In the genomic region with DNA sequence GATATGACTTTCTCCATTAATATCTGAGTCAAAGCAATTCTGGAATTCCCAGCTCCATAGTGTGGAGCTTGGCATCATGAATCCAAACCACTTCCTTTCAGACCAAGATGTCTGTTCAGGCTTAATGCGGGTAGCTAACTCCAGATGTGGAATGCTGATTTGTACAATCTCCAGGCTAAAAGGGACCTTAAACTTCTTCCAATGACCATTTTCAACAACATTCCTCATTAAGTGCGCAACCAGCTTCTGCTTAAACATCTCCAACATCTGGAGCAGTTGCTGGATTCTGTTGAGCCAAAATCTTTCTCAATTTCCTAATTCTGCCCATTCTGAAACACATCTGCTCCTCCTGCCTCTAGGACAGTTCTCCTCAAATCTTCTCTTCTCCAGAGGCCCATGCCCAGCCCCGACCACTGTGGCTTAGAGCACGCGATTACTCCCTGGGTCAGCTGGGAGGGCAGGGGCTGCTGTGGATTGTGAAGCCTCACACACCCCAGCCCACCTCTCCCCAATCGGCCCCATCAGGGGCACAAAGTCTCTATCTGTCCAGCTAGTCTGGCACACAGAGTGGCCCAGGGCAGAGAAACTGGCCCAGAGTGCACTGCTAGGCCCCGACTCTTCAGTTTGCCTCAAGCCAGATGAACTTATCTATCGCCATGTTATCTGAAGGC, we compare ENCODE assay signal across 1 cellular context.
TF ChIP-seq lines count a peak whose summit lies in the region.

No MANE protein-coding gene starts in this region.

TF ChIP-seq in GM12878, 131 proteins besides CTCF, POLR2A, EP300 and RAD21:
- TF ChIP-seq, protein P1, sequence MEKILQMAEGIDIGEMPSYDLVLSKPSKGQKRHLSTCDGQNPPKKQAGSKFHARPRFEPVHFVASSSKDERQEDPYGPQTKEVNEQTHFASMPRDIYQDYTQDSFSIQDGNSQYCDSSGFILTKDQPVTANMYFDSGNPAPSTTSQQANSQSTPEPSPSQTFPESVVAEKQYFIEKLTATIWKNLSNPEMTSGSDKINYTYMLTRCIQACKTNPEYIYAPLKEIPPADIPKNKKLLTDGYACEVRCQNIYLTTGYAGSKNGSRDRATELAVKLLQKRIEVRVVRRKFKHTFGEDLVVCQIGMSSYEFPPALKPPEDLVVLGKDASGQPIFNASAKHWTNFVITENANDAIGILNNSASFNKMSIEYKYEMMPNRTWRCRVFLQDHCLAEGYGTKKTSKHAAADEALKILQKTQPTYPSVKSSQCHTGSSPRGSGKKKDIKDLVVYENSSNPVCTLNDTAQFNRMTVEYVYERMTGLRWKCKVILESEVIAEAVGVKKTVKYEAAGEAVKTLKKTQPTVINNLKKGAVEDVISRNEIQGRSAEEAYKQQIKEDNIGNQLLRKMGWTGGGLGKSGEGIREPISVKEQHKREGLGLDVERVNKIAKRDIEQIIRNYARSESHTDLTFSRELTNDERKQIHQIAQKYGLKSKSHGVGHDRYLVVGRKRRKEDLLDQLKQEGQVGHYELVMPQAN (conservative IDR thresholded peaks at IDR 0.05): no peak
- TF ChIP-seq FOXM1 (IDR thresholded peaks at IDR 0.05; ENCODE audit: low read depth, low read length) (no peak), FOXK2 (IDR thresholded peaks at IDR 0.05) (no peak)
